8 cellular contexts compared by ENCODE assay signal in genomic region chr10:102629661-102630614, GRCh38. TPM values are rescaled to one million over a fixed set of nuclear protein-coding genes. Genes with fewer than 3 reads are reported as not detected.
DNase-seq lines count a peak whose midpoint lies in the region; ATAC-seq and TF ChIP-seq lines count a peak whose summit lies in the region.

No MANE protein-coding gene starts in this region.

- no peak overlapping the region for H3K4me3 ChIP-seq in HFF-Myc (replicated peaks; ENCODE audit: low read depth, low read length)

- DNase-seq in HFF-Myc (ENCODE audit: extremely low read depth, low read depth) (peak; percentile 85), amniotic epithelial cell (ENCODE audit: low read depth) (peak; percentile 93), iPS DF 19.7 (ENCODE audit: low read depth, low spot score) (peak; percentile 78), substantia nigra (lab: John Stamatoyannopoulos, UW) (peak in 1 of 49 donors; percentile 30), GM10248 (ENCODE audit: extremely low spot score) (no peak)
- DNase-seq in activated CD4-positive, alpha-beta memory T cell treated with anti-CD3 and anti-CD28 coated beads for 36 hours, result no peak
- DNase-seq in central memory CD4-positive, alpha-beta T cell, result no peak

- H3K4me1 Mint-ChIP-seq in activated CD4-positive, alpha-beta memory T cell treated with anti-CD3 and anti-CD28 coated beads for 36 hours (ENCODE audit: low read depth), result peaks cover 34% of the 10 kb centered on the region

- H3K36me3 Mint-ChIP-seq in activated CD4-positive, alpha-beta memory T cell treated with anti-CD3 and anti-CD28 coated beads for 36 hours, result no peaks in the 10 kb centered on the region

- POLR2A ChIA-PET in activated CD4-positive, alpha-beta memory T cell treated with anti-CD3 and anti-CD28 coated beads for 36 hours (lab: Charles Lee), result interaction anchor here (0.7 to 0.9 kb wide), 2 partner anchors 18 to 22 kb away, joined by 3 to 4 read pairs; no protein-coding TSS in a partner anchor
- POLR2A ChIA-PET in GM10248 (lab: Yijun Ruan, JAX), result interaction anchor here (0.5 kb wide), 1 partner anchor 223 kb away, joined by 4 read pairs; no protein-coding TSS in a partner anchor

- CTCF ChIA-PET in activated CD4-positive, alpha-beta memory T cell treated with anti-CD3 and anti-CD28 coated beads for 36 hours (lab: Charles Lee), result no interaction called here
- CTCF ChIA-PET in GM10248 (lab: Yijun Ruan, JAX), result interaction anchor here (0.9 to 1.9 kb wide), 3 partner anchors 13 to 49 kb away, joined by 3 to 5 read pairs (median 4); no protein-coding TSS in a partner anchor

- ATAC-seq in GM19397 (IDR thresholded peaks at IDR 0.05; ENCODE audit: unreplicated experiment), result no peak

- intact Hi-C loops in activated CD4-positive, alpha-beta memory T cell treated with anti-CD3 and anti-CD28 coated beads for 36 hours (cut with micrococcal nuclease), result no loop called here

- no peak overlapping the region for H3K27ac Mint-ChIP-seq in activated CD4-positive, alpha-beta memory T cell treated with anti-CD3 and anti-CD28 coated beads for 36 hours

- no peaks in the 10 kb centered on the region for H3K27me3 Mint-ChIP-seq in activated CD4-positive, alpha-beta memory T cell treated with anti-CD3 and anti-CD28 coated beads for 36 hours

- no peak overlapping the region for H3K4me3 Mint-ChIP-seq in activated CD4-positive, alpha-beta memory T cell treated with anti-CD3 and anti-CD28 coated beads for 36 hours

- TF ChIP-seq CTCF in HFF-Myc (IDR thresholded peaks at IDR 0.05; ENCODE audit: low read depth, low read length, missing control alignments) (no peak), GM10248 (IDR thresholded peaks at IDR 0.05; ENCODE audit: control extremely low read depth, extremely low read depth, low read depth, missing control alignments) (no peak)

- H3K9me3 Mint-ChIP-seq in activated CD4-positive, alpha-beta memory T cell treated with anti-CD3 and anti-CD28 coated beads for 36 hours, result no peaks in the 10 kb centered on the region

- H3K27ac ChIP-seq in substantia nigra (ENCODE audit: low read depth, low read length, poor library complexity, severe bottlenecking), result peak overlapping the region; percentile 82

RNA-seq across cellular contexts. Expression of gene TRIM8, which starts 14.3 kb away (rescaled TPM):
- total RNA-seq in activated CD4-positive, alpha-beta memory T cell treated with anti-CD3 and anti-CD28 coated beads for 36 hours, result 10 to 100 TPM; 46.8 to 50.3 TPM

Comparison
In these comparisons a context has a peak if more than half of its experiments do, and no peak if none do; other contexts are left out.
1. DNase-seq: peak in HFF-Myc (single experiment), amniotic epithelial cell (single experiment) and iPS DF 19.7 (single experiment); none in activated CD4-positive, alpha-beta memory T cell treated with anti-CD3 and anti-CD28 coated beads for 36 hours (single experiment), GM10248 (single experiment) and central memory CD4-positive, alpha-beta T cell (single experiment).